ENCODE assay signal across 10 cellular contexts in genomic region chr7:118918556-118918955, GRCh38.
A peak's percentile ranks its signal among the peaks of the same experiment; 100 is the strongest.
DNase-seq lines count a peak whose midpoint lies in the region; ATAC-seq and TF ChIP-seq lines count a peak whose summit lies in the region.
"Had no signal": no experiment of that assay in that cellular context is flagged by ENCODE, and none has a peak within 500 bp of the region (broad histone marks: within the 10 kb centered on the region; RNA-seq: fewer than 3 reads in every experiment).

No MANE protein-coding gene starts in this region.

- ATAC-seq in right lobe of liver = peak in 3 of 4 donors; percentile 45 to 48 (median 46)

- H3K4me3 ChIP-seq in adipocyte (ENCODE audit: low read length) (no peak overlapping the region), right lobe of liver (no peak overlapping the region), MG63 (no peak overlapping the region)

- intact Hi-C loops in right lobe of liver (cut with DNase I) = no loop called here

- H3K36me3 ChIP-seq in adipocyte (ENCODE audit: control insufficient read depth, insufficient read depth, low read length, severe bottlenecking) (no peaks in the 10 kb centered on the region), right lobe of liver (no peaks in the 10 kb centered on the region), MG63 (no peaks in the 10 kb centered on the region)

- no peaks in the 10 kb centered on the region for H3K36me3 Mint-ChIP-seq in activated CD4-positive, alpha-beta memory T cell treated with anti-CD3 and anti-CD28 coated beads, Interleukin-2, amount 10 ng/mL, durations not matched to agents 7 days and 5 days (ENCODE audit: low read depth)
- H3K36me3 Mint-ChIP-seq: memory B cell had no signal

- no peaks in the 10 kb centered on the region for H3K4me1 Mint-ChIP-seq in activated CD4-positive, alpha-beta memory T cell treated with anti-CD3 and anti-CD28 coated beads, Interleukin-2, amount 10 ng/mL, durations not matched to agents 7 days and 5 days
- H3K4me1 Mint-ChIP-seq: memory B cell had no signal

- POLR2A ChIA-PET in activated CD4-positive, alpha-beta memory T cell treated with anti-CD3 and anti-CD28 coated beads, Interleukin-2, amount 10 ng/mL, durations not matched to agents 7 days and 5 days (lab: Charles Lee) = no interaction called here
- POLR2A ChIA-PET in HEK293T (lab: Yijun Ruan, JAX) = no interaction called here

- H3K4me1 ChIP-seq in adipocyte (ENCODE audit: control insufficient read depth, insufficient read depth, low read length) (no peaks in the 10 kb centered on the region), right lobe of liver (no peaks in the 10 kb centered on the region)

- 30% methylated on average over 2 of the region's 2 CpGs for WGBS in right lobe of liver (ENCODE audit: insufficient coverage, low coverage, low lambda C conversion rate, missing lambda C conversion rate)

- TF ChIP-seq CTCF in right lobe of liver (IDR thresholded peaks at IDR 0.05) = peak; percentile 31 to 60 (median 39)

- H3K4me3 Mint-ChIP-seq in activated CD4-positive, alpha-beta memory T cell treated with anti-CD3 and anti-CD28 coated beads, Interleukin-2, amount 10 ng/mL, durations not matched to agents 7 days and 5 days = no peak overlapping the region
- H3K4me3 Mint-ChIP-seq: memory B cell; T-helper 1 cell treated with Interleukin-12 subunit alpha and Interleukin-12 subunit beta and Interleukin-4 antibody, amounts not matched to agents 30 μg/mL and 1 μg/mL, for 36 hours had no signal

- CTCF ChIA-PET in activated CD4-positive, alpha-beta memory T cell treated with anti-CD3 and anti-CD28 coated beads, Interleukin-2, amount 10 ng/mL, durations not matched to agents 7 days and 5 days (lab: Charles Lee) = no interaction called here
- CTCF ChIA-PET in HEK293T (lab: Yijun Ruan, JAX) = no interaction called here

- no peak overlapping the region for H3K27ac Mint-ChIP-seq in activated CD4-positive, alpha-beta memory T cell treated with anti-CD3 and anti-CD28 coated beads, Interleukin-2, amount 10 ng/mL, durations not matched to agents 7 days and 5 days
- H3K27ac Mint-ChIP-seq: memory B cell; T-helper 1 cell treated with Interleukin-12 subunit alpha and Interleukin-12 subunit beta and Interleukin-4 antibody, amounts not matched to agents 30 μg/mL and 1 μg/mL, for 36 hours had no signal

- no peak for TF ChIP-seq POLR2A in right lobe of liver (IDR thresholded peaks at IDR 0.05)

- H3K27ac ChIP-seq in right lobe of liver = no peak overlapping the region

- H3K9me3 Mint-ChIP-seq in activated CD4-positive, alpha-beta memory T cell treated with anti-CD3 and anti-CD28 coated beads, Interleukin-2, amount 10 ng/mL, durations not matched to agents 7 days and 5 days = no peaks in the 10 kb centered on the region
- H3K9me3 Mint-ChIP-seq: T-helper 1 cell treated with Interleukin-12 subunit alpha and Interleukin-12 subunit beta and Interleukin-4 antibody, amounts not matched to agents 30 μg/mL and 1 μg/mL, for 36 hours had no signal

- no peaks in the 10 kb centered on the region for H3K9me3 ChIP-seq in adipocyte (ENCODE audit: control insufficient read depth, low read length)
- H3K9me3 ChIP-seq in right lobe of liver = no peaks in the 10 kb centered on the region
- no peaks in the 10 kb centered on the region for H3K9me3 ChIP-seq in MG63

- H3K9ac ChIP-seq in adipocyte (ENCODE audit: low read length) = no peak overlapping the region

- H3K27me3 Mint-ChIP-seq in activated CD4-positive, alpha-beta memory T cell treated with anti-CD3 and anti-CD28 coated beads, Interleukin-2, amount 10 ng/mL, durations not matched to agents 7 days and 5 days = no peaks in the 10 kb centered on the region
- H3K27me3 Mint-ChIP-seq: memory B cell had no signal

- no peaks in the 10 kb centered on the region for H3K27me3 ChIP-seq in adipocyte (replicated peaks; ENCODE audit: control insufficient read depth, insufficient read depth, low read length)
- H3K27me3 ChIP-seq in right lobe of liver = peaks cover 0 to 4% of the 10 kb centered on the region in 2 donors
- H3K27me3 ChIP-seq in MG63 = no peaks in the 10 kb centered on the region

- DNase-seq in ELR (ENCODE audit: low read depth) (peak; percentile 11), NCI-H2029 treated with DMSO at 0.1 percent for 48 hours (lab: John Stamatoyannopoulos, UW) (peak; percentile 35), adipocyte (ENCODE audit: low read depth) (peak; percentile 4), right lobe of liver (no peak), NCI-H1930 (lab: John Stamatoyannopoulos, UW) (no peak), MG63 (no peak), HEK293T (ENCODE audit: extremely low spot score) (no peak)
- DNase-seq in activated CD4-positive, alpha-beta memory T cell treated with anti-CD3 and anti-CD28 coated beads, Interleukin-2, amount 10 ng/mL, durations not matched to agents 7 days and 5 days = no peak

TF ChIP-seq in HEK293T, 16 proteins besides CTCF, POLR2A, EP300 and RAD21:
- TF ChIP-seq SUZ12 (IDR thresholded peaks at IDR 0.05) = no peak
- TF ChIP-seq ELF4 (IDR thresholded peaks at IDR 0.05) = no peak
- TF ChIP-seq PKNOX1 (IDR thresholded peaks at IDR 0.05) = no peak
- no peak for TF ChIP-seq ARNT (IDR thresholded peaks at IDR 0.05)
- TF ChIP-seq NFRKB (IDR thresholded peaks at IDR 0.05) = no peak
- no peak for TF ChIP-seq CTBP1 (IDR thresholded peaks at IDR 0.05; ENCODE audit: borderline replicate concordance)
- TF ChIP-seq BHLHE40 (IDR thresholded peaks at IDR 0.05; ENCODE audit: borderline replicate concordance) = no peak
- TF ChIP-seq LEF1 (IDR thresholded peaks at IDR 0.05; ENCODE audit: borderline replicate concordance) = no peak
- TF ChIP-seq HDGF (IDR thresholded peaks at IDR 0.05; ENCODE audit: borderline replicate concordance) = no peak
- TF ChIP-seq FOXA1 (IDR thresholded peaks at IDR 0.05) = no peak
- no peak for TF ChIP-seq L3MBTL2 (conservative IDR thresholded peaks at IDR 0.05)

Comparison
In these comparisons a context has a peak if more than half of its experiments do, and no peak if none do; other contexts are left out.
1. DNase-seq: peak in ELR (single experiment), NCI-H2029 treated with DMSO at 0.1 percent for 48 hours (single experiment) and adipocyte (single experiment); none in right lobe of liver (0 of 3), NCI-H1930 (0 of 2), activated CD4-positive, alpha-beta memory T cell treated with anti-CD3 and anti-CD28 coated beads, Interleukin-2, amount 10 ng/mL, durations not matched to agents 7 days and 5 days (single experiment), MG63 (single experiment) and HEK293T (single experiment).